ENCODE assay signal across 10 cellular contexts in the genomic region with DNA sequence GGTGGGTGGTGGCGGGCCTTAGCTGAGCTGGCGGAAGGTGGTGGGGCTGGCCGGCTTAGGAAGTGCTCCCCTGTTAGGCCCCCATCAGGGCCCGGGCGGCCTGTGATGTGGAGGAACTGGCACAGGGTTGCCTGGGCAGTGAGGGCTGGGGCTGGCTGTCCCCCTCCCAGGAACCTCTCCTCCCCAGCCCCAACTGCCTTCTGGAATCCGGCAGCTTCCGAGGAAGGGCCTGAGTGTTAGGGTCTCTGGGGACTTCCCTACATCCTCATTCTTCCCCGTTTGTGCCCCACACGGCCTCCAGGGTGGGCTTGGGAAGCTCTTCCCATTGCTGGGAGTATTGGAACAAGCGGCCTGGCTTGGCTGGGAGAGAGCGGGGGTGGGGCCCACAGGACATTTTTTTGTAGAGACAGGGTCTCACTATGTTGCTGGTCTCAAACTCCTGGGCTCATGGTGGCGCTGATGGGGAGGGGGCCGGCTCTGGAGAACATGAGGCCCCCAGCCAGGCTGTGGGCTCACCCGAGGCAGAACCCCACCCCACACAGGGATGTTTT.
DNase-seq lines count a peak whose midpoint lies in the region; ATAC-seq and TF ChIP-seq lines count a peak whose summit lies in the region.
"Had no signal": no experiment of that assay in that cellular context is flagged by ENCODE, and none has a peak within 500 bp of the region (broad histone marks: within the 10 kb centered on the region; RNA-seq: fewer than 3 reads in every experiment).

No MANE protein-coding gene starts in this region.

- no peaks in the 10 kb centered on the region for H3K27me3 Mint-ChIP-seq in chondrocyte (ENCODE audit: low read depth)

- intact Hi-C loops in stomach (cut with DNase I; ENCODE audit: low total_unique reads) (no loop called here), posterior vena cava (cut with DNase I) (no loop called here)

- DNase-seq in chondrocyte (ENCODE audit: low spot score) = no peak
- no peak for DNase-seq in mesenchymal stem cell
- no peak for DNase-seq in stomach
- no peak for DNase-seq in Karpas-422
- DNase-seq in posterior vena cava (ENCODE audit: low spot score) = no peak
- DNase-seq in HEK293T (ENCODE audit: extremely low spot score) = no peak
- DNase-seq: activated T-cell treated with anti-CD3 and anti-CD28 coated beads, Interleukin-2, amount 50 U/mL, for 1 hour; NCI-H1694 had no signal

- no peaks in the 10 kb centered on the region for H3K9me2 ChIP-seq in Karpas-422 (replicated peaks; ENCODE audit: insufficient read depth, low read length)

- POLR2A ChIA-PET in HEK293 (lab: Yijun Ruan, JAX) = interaction anchor here (0.5 kb wide), 1 partner anchor 518 kb away, joined by 3 read pairs; no protein-coding TSS in a partner anchor
- POLR2A ChIA-PET in HEK293T (lab: Yijun Ruan, JAX) = no interaction called here

- no peaks in the 10 kb centered on the region for H3K36me3 Mint-ChIP-seq in chondrocyte (ENCODE audit: low read depth)

- peak overlapping the region; percentile 97 for H2BK120ac ChIP-seq in mesenchymal stem cell (ENCODE audit: low read depth, low read length)

- H2AFZ ChIP-seq in mesenchymal stem cell (ENCODE audit: low read depth, low read length) = no peak overlapping the region
- H2AFZ ChIP-seq in Karpas-422 (ENCODE audit: low read length) = no peak overlapping the region

- no peaks in the 10 kb centered on the region for H3K9me3 ChIP-seq in HEK293 (ENCODE audit: control insufficient read depth, insufficient read depth, low read depth, low read length)
- H3K9me3 ChIP-seq in mesenchymal stem cell (ENCODE audit: control insufficient read depth, low read length) = no peaks in the 10 kb centered on the region
- H3K9me3 ChIP-seq in stomach = no peaks in the 10 kb centered on the region
- H3K9me3 ChIP-seq in Karpas-422 (ENCODE audit: low read length) = no peaks in the 10 kb centered on the region

- peak overlapping the region; percentile 84 to 94 for H3K4ac ChIP-seq in mesenchymal stem cell (ENCODE audit: low read depth in 1 of 2, low read length in 2 of 2)

- no peak overlapping the region for H3K4me2 ChIP-seq in mesenchymal stem cell (ENCODE audit: low read length, poor library complexity, severe bottlenecking)
- H3K4me2 ChIP-seq in Karpas-422 (ENCODE audit: low read depth, low read length, poor library complexity, severe bottlenecking) = no peak overlapping the region

- ATAC-seq in HG03378 (IDR thresholded peaks at IDR 0.05; ENCODE audit: unreplicated experiment) = no peak

- peak overlapping the region; percentile 87 to 98 for H3K18ac ChIP-seq in mesenchymal stem cell (ENCODE audit: low read depth in 1 of 2, low read length in 2 of 2)

- peak overlapping the region; percentile 97 for H4K8ac ChIP-seq in mesenchymal stem cell (ENCODE audit: low read length)

- 59% methylated on average over 8 of the region's 14 CpGs for WGBS in mesenchymal stem cell
- WGBS in stomach, 5 donors = 72 to 80% (median 76%) methylated on average over 11 to 14 of the region's 14 CpGs

- peak overlapping the region; percentile 99 for H4K91ac ChIP-seq in mesenchymal stem cell (ENCODE audit: low read length)

- TF ChIP-seq CTCF in HEK293 (tag by site-specific recombination; IDR thresholded peaks at IDR 0.05) = no peak
- no peak for TF ChIP-seq CTCF in chondrocyte (IDR thresholded peaks at IDR 0.05)
- TF ChIP-seq CTCF in stomach (IDR thresholded peaks at IDR 0.05) = no peak

- peak overlapping the region; percentile 94 for H2AK5ac ChIP-seq in mesenchymal stem cell (ENCODE audit: low read length, severe bottlenecking)

- peak overlapping the region in 1 of 2 experiments; percentile 93 for H3K14ac ChIP-seq in mesenchymal stem cell (ENCODE audit: low read length in 2 of 2)

- no peak for TF ChIP-seq EP300 in stomach (IDR thresholded peaks at IDR 0.05)

- peak overlapping the region in 1 of 2 experiments; percentile 99 for H3K23ac ChIP-seq in mesenchymal stem cell (ENCODE audit: low read length in 2 of 2)

- H3K9ac ChIP-seq in mesenchymal stem cell (ENCODE audit: low read length) (peak overlapping the region; percentile 91), Karpas-422 (ENCODE audit: low read length) (no peak overlapping the region)

- H3K27ac Mint-ChIP-seq in chondrocyte (ENCODE audit: unreplicated experiment) = peak overlapping the region; percentile 66

- H3K27me3 ChIP-seq in mesenchymal stem cell (ENCODE audit: control insufficient read depth in 1 of 2, insufficient read depth in 1 of 2, low read length in 2 of 2) (no peaks in the 10 kb centered on the region), stomach (peaks cover 0 to 7% (median 5%) of the 10 kb centered on the region in 3 donors), Karpas-422 (ENCODE audit: low read length) (no peaks in the 10 kb centered on the region)

- CTCF ChIA-PET in HEK293 (lab: Yijun Ruan, JAX) = no interaction called here
- CTCF ChIA-PET in HEK293T (lab: Yijun Ruan, JAX) = no interaction called here

- H3K4me3 ChIP-seq in HEK293 (ENCODE audit: low read depth, low read length) (no peak overlapping the region), mesenchymal stem cell (ENCODE audit: insufficient read depth in 1 of 2, low read depth in 1 of 2, low read length in 2 of 2) (no peak overlapping the region), stomach (no peak overlapping the region), Karpas-422 (ENCODE audit: low read length) (no peak overlapping the region)

- H3K27ac ChIP-seq in HEK293 (ENCODE audit: extremely low read depth, low read depth, low read length) (no peak overlapping the region), mesenchymal stem cell (ENCODE audit: low read length, poor library complexity, severe bottlenecking) (peak overlapping the region; percentile 98), stomach (peak overlapping the region in 4 of 5 donors; percentile 73 to 83 (median 80)), Karpas-422 (ENCODE audit: low read length) (no peak overlapping the region)

- peak overlapping the region; percentile 95 for H2BK15ac ChIP-seq in mesenchymal stem cell (ENCODE audit: low read depth, poor library complexity, severe bottlenecking)

- no peak overlapping the region for H3K4me3 Mint-ChIP-seq in chondrocyte (ENCODE audit: unreplicated experiment)

- H3K36me3 ChIP-seq in HEK293 (ENCODE audit: control insufficient read depth in 2 of 2, insufficient read depth in 1 of 2, low read length in 2 of 2) (no peaks in the 10 kb centered on the region), mesenchymal stem cell (ENCODE audit: control insufficient read depth in 1 of 2, insufficient read depth in 2 of 2, low read depth in 1 of 2, low read length in 2 of 2) (peaks cover 0 to 6% of the 10 kb centered on the region in 2 experiments), stomach (no peaks in the 10 kb centered on the region), Karpas-422 (ENCODE audit: insufficient read depth, low read length) (no peaks in the 10 kb centered on the region)

- no peaks in the 10 kb centered on the region for H3K9me3 Mint-ChIP-seq in chondrocyte (ENCODE audit: low read depth)

- peak overlapping the region; percentile 95 for H2BK5ac ChIP-seq in mesenchymal stem cell (ENCODE audit: low read depth, low read length, poor library complexity, severe bottlenecking)

- peaks cover 21% of the 10 kb centered on the region for H3K79me1 ChIP-seq in mesenchymal stem cell (replicated peaks; ENCODE audit: low read length, poor library complexity, severe bottlenecking)

- peaks cover 63% of the 10 kb centered on the region for H3K4me1 Mint-ChIP-seq in chondrocyte (ENCODE audit: low read depth)

- H3K4me1 ChIP-seq in HEK293 (ENCODE audit: control insufficient read depth, insufficient read depth, low read length) (no peaks in the 10 kb centered on the region), mesenchymal stem cell (ENCODE audit: control insufficient read depth, insufficient read depth, low read depth, low read length) (peaks cover 68% of the 10 kb centered on the region), stomach (peaks cover 46 to 85% (median 65%) of the 10 kb centered on the region in 4 donors), Karpas-422 (ENCODE audit: low read length) (no peaks in the 10 kb centered on the region)

- H4K20me1 ChIP-seq in Karpas-422 (ENCODE audit: insufficient read depth, low read depth, low read length) = no peaks in the 10 kb centered on the region

- TF ChIP-seq POLR2A in stomach (IDR thresholded peaks at IDR 0.05) = no peak

- H3K79me2 ChIP-seq in Karpas-422 (ENCODE audit: low read length) = no peaks in the 10 kb centered on the region

- peak overlapping the region; percentile 29 to 80 for H2BK12ac ChIP-seq in mesenchymal stem cell (ENCODE audit: low read length in 2 of 2)

TF ChIP-seq in HEK293, 187 proteins besides CTCF, POLR2A, EP300 and RAD21 (continues in another document):
- TF ChIP-seq, protein P1, sequence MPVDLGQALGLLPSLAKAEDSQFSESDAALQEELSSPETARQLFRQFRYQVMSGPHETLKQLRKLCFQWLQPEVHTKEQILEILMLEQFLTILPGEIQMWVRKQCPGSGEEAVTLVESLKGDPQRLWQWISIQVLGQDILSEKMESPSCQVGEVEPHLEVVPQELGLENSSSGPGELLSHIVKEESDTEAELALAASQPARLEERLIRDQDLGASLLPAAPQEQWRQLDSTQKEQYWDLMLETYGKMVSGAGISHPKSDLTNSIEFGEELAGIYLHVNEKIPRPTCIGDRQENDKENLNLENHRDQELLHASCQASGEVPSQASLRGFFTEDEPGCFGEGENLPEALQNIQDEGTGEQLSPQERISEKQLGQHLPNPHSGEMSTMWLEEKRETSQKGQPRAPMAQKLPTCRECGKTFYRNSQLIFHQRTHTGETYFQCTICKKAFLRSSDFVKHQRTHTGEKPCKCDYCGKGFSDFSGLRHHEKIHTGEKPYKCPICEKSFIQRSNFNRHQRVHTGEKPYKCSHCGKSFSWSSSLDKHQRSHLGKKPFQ (tag by site-specific recombination; IDR thresholded peaks at IDR 0.05) = no peak
- TF ChIP-seq ZNF654 (tag by site-specific recombination; IDR thresholded peaks at IDR 0.05; ENCODE audit: low read depth) (no peak), ZNF302 (tag by site-specific recombination; IDR thresholded peaks at IDR 0.05; ENCODE audit: low read depth) (no peak)

TF ChIP-seq in HEK293T, 16 proteins besides CTCF, POLR2A, EP300 and RAD21 (continues in another document):
- TF ChIP-seq HDGF (IDR thresholded peaks at IDR 0.05; ENCODE audit: borderline replicate concordance) = no peak
- TF ChIP-seq FOXA1 (IDR thresholded peaks at IDR 0.05) = no peak
- no peak for TF ChIP-seq FOXM1 (IDR thresholded peaks at IDR 0.05; ENCODE audit: borderline replicate concordance)
- no peak for TF ChIP-seq NFRKB (IDR thresholded peaks at IDR 0.05)
- TF ChIP-seq TARDBP (IDR thresholded peaks at IDR 0.05) = no peak
- no peak for TF ChIP-seq ARNT (IDR thresholded peaks at IDR 0.05)
- no peak for TF ChIP-seq L3MBTL2 (conservative IDR thresholded peaks at IDR 0.05)
- TF ChIP-seq SP1 (IDR thresholded peaks at IDR 0.05) = no peak

Comparison
In these comparisons a context has a peak if more than half of its experiments do, and no peak if none do; other contexts are left out.
1. H3K27ac ChIP-seq: peak in mesenchymal stem cell (single experiment) and stomach (4 of 5); none in HEK293 (single experiment) and Karpas-422 (single experiment).